Comparison of ENCODE assay signal across 11 cellular contexts in the genomic region with DNA sequence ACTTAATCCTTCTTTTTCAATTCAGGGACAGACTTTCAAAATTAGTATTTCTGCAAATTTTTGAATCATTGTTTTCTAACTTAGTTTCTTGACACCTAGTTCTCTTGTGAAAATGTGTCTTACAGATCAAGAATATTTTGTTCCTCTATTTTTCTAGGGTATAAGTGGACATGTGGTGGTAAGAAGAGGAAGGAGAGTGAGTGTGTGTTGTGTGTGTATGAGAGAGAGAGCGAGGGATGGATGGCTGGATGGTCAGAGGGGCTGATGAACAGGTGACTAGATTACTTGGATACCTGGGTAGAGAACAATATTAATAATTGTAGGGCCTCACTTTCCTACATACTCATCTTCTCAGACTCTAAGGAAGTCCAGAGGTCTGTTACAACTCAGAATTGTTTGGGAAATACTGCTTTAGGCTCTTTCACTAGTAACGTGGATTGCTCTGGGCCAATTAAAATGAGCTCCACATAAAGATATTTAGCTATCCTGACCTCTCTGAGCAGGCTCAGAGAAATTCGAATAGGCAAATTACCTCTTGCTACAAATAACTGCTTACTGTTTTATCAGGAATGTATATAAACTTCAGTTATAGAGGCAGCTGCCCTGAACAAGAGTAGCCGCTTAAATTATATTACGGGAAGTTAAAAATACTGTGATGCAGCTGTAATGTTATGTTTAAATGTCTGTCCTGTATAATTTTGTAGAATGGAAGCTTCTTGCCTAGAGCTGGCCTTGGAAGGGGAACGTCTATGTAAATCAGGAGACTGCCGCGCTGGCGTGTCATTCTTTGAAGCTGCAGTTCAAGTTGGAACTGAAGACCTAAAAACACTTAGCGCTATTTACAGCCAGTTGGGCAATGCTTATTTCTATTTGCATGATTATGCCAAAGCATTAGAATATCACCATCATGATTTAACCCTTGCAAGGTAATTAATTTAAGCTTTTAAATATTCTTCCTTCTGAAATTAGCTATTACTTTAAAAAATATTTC. TPM values are rescaled to one million over a fixed set of nuclear protein-coding genes. Genes with fewer than 3 reads are reported as not detected.
DNase-seq lines count a peak whose midpoint lies in the region; ATAC-seq and TF ChIP-seq lines count a peak whose summit lies in the region.
"Had no signal": no experiment of that assay in that cellular context is flagged by ENCODE, and none has a peak within 500 bp of the region (broad histone marks: within the 10 kb centered on the region; RNA-seq: fewer than 3 reads in every experiment).

No MANE protein-coding gene starts in this region.

- H4K20me1 ChIP-seq in GM23248 (ENCODE audit: insufficient read depth), result no peaks in the 10 kb centered on the region
- no peaks in the 10 kb centered on the region for H4K20me1 ChIP-seq in fibroblast of lung (ENCODE audit: control insufficient read depth, extremely low read depth, insufficient read depth, low read length)

- H3K4me2 ChIP-seq in GM23248 (ENCODE audit: unreplicated experiment) (peak overlapping the region; percentile 67), fibroblast of lung (ENCODE audit: extremely low read depth, insufficient read depth, low read length) (peak overlapping the region; percentile 80)

- peaks cover 25% of the 10 kb centered on the region for H3K4me1 ChIP-seq in GM23248 (ENCODE audit: insufficient read depth)
- H3K4me1 ChIP-seq in NT2/D1 (ENCODE audit: insufficient read depth, insufficient read length), result no peaks in the 10 kb centered on the region
- peaks cover 11% of the 10 kb centered on the region for H3K4me1 ChIP-seq in fibroblast of lung (ENCODE audit: control insufficient read depth, extremely low read depth, insufficient read depth, low read length)
- peaks cover 9% of the 10 kb centered on the region for H3K4me1 ChIP-seq in rectal smooth muscle tissue (ENCODE audit: control insufficient read depth, insufficient read depth, low read length)
- peaks cover 0 to 4% (median 0%) of the 10 kb centered on the region in 6 donors for H3K4me1 ChIP-seq in spleen

- H3K4me3 ChIP-seq in GM23248 (peak overlapping the region; percentile 32), NT2/D1 (ENCODE audit: insufficient read length, low read depth) (no peak overlapping the region), fibroblast of lung (replicated peaks in 1 of 4; ENCODE audit: control extremely low read depth in 1 of 4, insufficient read depth in 1 of 4, low read depth in 3 of 4, low read length in 4 of 4) (peak overlapping the region in 2 of 4 experiments; percentile 14 to 19), rectal smooth muscle tissue (ENCODE audit: low read length) (peak overlapping the region; percentile 13), spleen (no peak overlapping the region)

- in situ Hi-C loops in GM23248 (cut with MboI), result no loop called here

- peak overlapping the region; percentile 73 for H2AFZ ChIP-seq in GM23248
- peak overlapping the region; percentile 24 for H2AFZ ChIP-seq in fibroblast of lung (ENCODE audit: low read length)

- TF ChIP-seq POLR2A in spleen (IDR thresholded peaks at IDR 0.05), result no peak

- H3F3A ChIP-seq in GM23248 (ENCODE audit: insufficient read depth), result peaks cover 22% of the 10 kb centered on the region; the same call in 1 of the 2 replicates

- intact Hi-C loops in spleen (cut with DNase I; ENCODE audit: low total_unique reads), result no loop called here

- H3K9ac ChIP-seq in GM23248, result peak overlapping the region; percentile 59
- no peak overlapping the region for H3K9ac ChIP-seq in NT2/D1 (ENCODE audit: insufficient read length, low read depth)
- H3K9ac ChIP-seq in fibroblast of lung (ENCODE audit: insufficient read depth, low read length), result no peak overlapping the region
- no peak overlapping the region for H3K9ac ChIP-seq in rectal smooth muscle tissue (ENCODE audit: low read length)

- ATAC-seq in HG02885 (IDR thresholded peaks at IDR 0.05; ENCODE audit: poor library complexity, unreplicated experiment), result no peak

- TF ChIP-seq CTCF in fibroblast of lung (conservative IDR thresholded peaks at IDR 0.05 in 1 of 2, IDR thresholded peaks at IDR 0.05 in 1 of 2; ENCODE audit: low read depth in 1 of 2, low read length in 2 of 2), result no peak
- no peak for TF ChIP-seq CTCF in spleen (IDR thresholded peaks at IDR 0.05 in 8 of 11, conservative IDR thresholded peaks at IDR 0.05 in 3 of 11)

- H3K27me3 ChIP-seq in GM23248 (replicated peaks; ENCODE audit: insufficient read depth) (no peaks in the 10 kb centered on the region), NT2/D1 (ENCODE audit: insufficient read depth, insufficient read length) (no peaks in the 10 kb centered on the region), fibroblast of lung (ENCODE audit: control insufficient read depth, insufficient read depth, low read length) (no peaks in the 10 kb centered on the region), rectal smooth muscle tissue (ENCODE audit: control insufficient read depth, insufficient read depth, low read length) (no peaks in the 10 kb centered on the region), spleen (replicated peaks in 1 of 7) (no peaks in the 10 kb centered on the region)

- DNase-seq in GM23248, result peak; percentile 70
- DNase-seq in NT2/D1 (ENCODE audit: low read depth, low spot score), result peak; percentile 13
- DNase-seq in fibroblast of lung (ENCODE audit: low read depth in 2 of 2), result peak; percentile 12 to 63
- DNase-seq in spleen, result no peak
- DNase-seq in NCI-H2029 treated with DMSO at 0.1 percent for 48 hours (lab: John Stamatoyannopoulos, UW), result no peak
- no peak for DNase-seq in NCI-H187 (lab: John Stamatoyannopoulos, UW)
- DNase-seq: NCI-H345, small intestine, SW 1271 had no signal

- 23 to 29% methylated on average over 10 of the region's 10 CpGs for WGBS in GM23248 (ENCODE audit: low coverage in 1 of 2, low lambda C conversion rate in 2 of 2, missing lambda C conversion rate in 2 of 2), 2 experiments
- 74 to 88% (median 77%) methylated on average over 10 of the region's 10 CpGs for WGBS in spleen, 5 donors

- H3K36me3 ChIP-seq in GM23248 (ENCODE audit: low read depth), result 0 out of 2 replicates have a peak, but pooled peaks cover 7% of the 10 kb centered on the region
- H3K36me3 ChIP-seq in NT2/D1 (ENCODE audit: insufficient read depth, insufficient read length, low read length), result no peaks in the 10 kb centered on the region
- H3K36me3 ChIP-seq in fibroblast of lung (ENCODE audit: control insufficient read depth, insufficient read depth, low read length), result no peaks in the 10 kb centered on the region
- H3K36me3 ChIP-seq in rectal smooth muscle tissue (ENCODE audit: control insufficient read depth, insufficient read depth, low read length), result peaks cover 2% of the 10 kb centered on the region
- H3K36me3 ChIP-seq in spleen, result no peaks in the 10 kb centered on the region

- H3K27ac ChIP-seq in GM23248, result peak overlapping the region; percentile 50
- peak overlapping the region; percentile 69 for H3K27ac ChIP-seq in fibroblast of lung (ENCODE audit: insufficient read depth, low read length)
- H3K27ac ChIP-seq in rectal smooth muscle tissue (ENCODE audit: low read depth, low read length), result peak overlapping the region; percentile 75
- H3K27ac ChIP-seq in spleen, result no peak overlapping the region

- H3K9me3 ChIP-seq in GM23248 (ENCODE audit: low read depth), result no peaks in the 10 kb centered on the region
- no peaks in the 10 kb centered on the region for H3K9me3 ChIP-seq in NT2/D1 (ENCODE audit: insufficient read depth, low read length)
- H3K9me3 ChIP-seq in fibroblast of lung (ENCODE audit: control insufficient read depth, insufficient read depth, low read depth, low read length), result no peaks in the 10 kb centered on the region
- H3K9me3 ChIP-seq in spleen, result no peaks in the 10 kb centered on the region

- no peaks in the 10 kb centered on the region for H3K9me2 ChIP-seq in GM23248 (ENCODE audit: insufficient read depth)

- peaks cover 33% of the 10 kb centered on the region for H3K79me2 ChIP-seq in GM23248 (ENCODE audit: insufficient read depth)
- H3K79me2 ChIP-seq in fibroblast of lung (ENCODE audit: control insufficient read depth, insufficient read depth, low read length), result peaks cover 27% of the 10 kb centered on the region

RNA-seq across cellular contexts. Expression of gene GPSM2, which starts 19.7 kb away (rescaled TPM):
- total RNA-seq in GM23248 (2014; rRNA removed; shearing (Covaris generic)), result 18.2 and 19.6 TPM in 2 replicates
- polyA plus RNA-seq in GM23248 (2016; fragmentation: Nextera tagmentation; extraction: Ambion mirVana) (13.6 and 15.5 TPM in 2 replicates), fibroblast of lung (32.6 and 61.1 TPM in 2 replicates), spleen (1 to 10 TPM in 1 of 3 donors, under 1 TPM in 2; 0.67 to 1.7 (median 0.93) TPM)
- total RNA-seq in fibroblast of lung (28.0 and 36.2 TPM in 2 replicates), spleen (1 to 10 TPM; 1.6 to 7.7 (median 4.0) TPM)
- 23.5 and 38.5 TPM in 2 replicates for polyA plus RNA-seq in fibroblast of lung (2012)
- 8.4 and 19.6 TPM in 2 replicates for polyA minus RNA-seq in fibroblast of lung (ENCODE audit: low replicate concordance)

RNA-seq across cellular contexts. Expression of gene AKNAD1, which starts 39.6 kb away (rescaled TPM):
- total RNA-seq in GM23248 (2014; rRNA removed; shearing (Covaris generic)), result not detected in 2 replicates
- polyA plus RNA-seq in GM23248 (2016; fragmentation: Nextera tagmentation; extraction: Ambion mirVana) (not detected in 2 replicates), fibroblast of lung (0.71 and 1.2 TPM in 2 replicates), spleen (under 1 TPM in 2 of 3 donors, not detected in 1; 0.03 to 0.11 TPM)
- total RNA-seq in fibroblast of lung (0.17 and 0.26 TPM in 2 replicates), spleen (not detected)
- 0.83 and 1.1 TPM in 2 replicates for polyA plus RNA-seq in fibroblast of lung (2012)
- not detected in 2 replicates for polyA minus RNA-seq in fibroblast of lung (ENCODE audit: low replicate concordance)

Comparison
In these comparisons a context has a peak if more than half of its experiments do, and no peak if none do; other contexts are left out.
1. DNase-seq: peak in GM23248 (single experiment), NT2/D1 (single experiment) and fibroblast of lung (2 of 2); none in spleen (single experiment), NCI-H2029 treated with DMSO at 0.1 percent for 48 hours (single experiment) and NCI-H187 (0 of 2).
2. H3K27ac ChIP-seq: peak in GM23248 (single experiment), fibroblast of lung (single experiment) and rectal smooth muscle tissue (single experiment); none in spleen (0 of 8).
3. H3K4me3 ChIP-seq: peak in GM23248 (single experiment) and rectal smooth muscle tissue (single experiment); none in NT2/D1 (single experiment) and spleen (0 of 8).